In the genomic region with DNA sequence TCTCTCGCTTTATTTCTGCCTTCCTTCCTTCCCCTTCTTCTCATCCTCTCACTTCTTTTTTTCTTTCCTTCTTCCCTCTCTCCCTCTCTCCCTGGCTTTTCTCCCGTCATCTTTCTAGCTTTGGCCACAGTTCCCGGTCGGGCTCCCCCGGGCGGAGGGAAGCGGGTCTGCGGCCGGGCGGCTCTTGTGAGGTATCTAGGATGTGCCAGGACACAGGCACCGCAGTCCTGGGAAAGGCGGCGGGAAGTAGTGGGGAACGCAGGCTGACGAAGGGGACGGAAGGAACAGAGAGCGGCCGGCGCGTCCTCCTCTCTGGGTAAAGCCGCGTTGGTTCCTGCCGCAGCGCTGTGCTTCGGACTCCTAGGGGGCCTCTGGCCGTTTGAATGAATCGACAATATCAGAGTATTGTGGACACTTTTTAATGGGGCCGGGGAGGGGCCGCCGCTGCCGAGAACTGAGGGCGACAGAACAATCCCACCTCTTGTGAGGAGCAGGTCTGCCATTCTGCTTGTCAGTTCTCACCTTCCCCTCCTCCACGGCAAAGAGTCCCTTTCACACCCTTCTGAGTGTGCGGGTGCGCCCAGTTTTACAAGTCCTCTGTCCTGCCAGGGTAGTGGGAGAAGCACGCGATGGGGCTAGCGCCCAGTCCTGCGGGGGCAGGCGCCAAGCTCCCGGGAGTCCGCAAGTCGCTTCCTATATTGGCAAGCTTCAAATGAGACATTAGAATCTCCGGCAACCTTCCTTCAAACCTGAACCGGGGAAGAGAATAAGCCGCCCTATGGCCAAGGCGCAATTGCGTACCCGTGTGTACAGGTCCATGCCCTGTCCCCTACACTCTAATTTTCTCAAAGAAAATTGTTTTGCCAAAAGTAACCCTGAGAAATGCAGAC, we compare ENCODE assay signal across 8 cellular contexts. TPM values are rescaled to one million over a fixed set of nuclear protein-coding genes. Genes with fewer than 3 reads are reported as not detected.
DNase-seq lines count a peak whose midpoint lies in the region; ATAC-seq lines count a peak whose summit lies in the region.

No MANE protein-coding gene starts in this region.

- H3K27me3 ChIP-seq in duodenal mucosa (ENCODE audit: control insufficient read depth in 1 of 2, insufficient read depth in 2 of 2, low read length in 2 of 2) (peaks cover 100% of the 10 kb centered on the region in 2 donors), mesendoderm (ENCODE audit: insufficient read depth, low read length, poor library complexity) (peaks cover 93% of the 10 kb centered on the region)

- H3K4me3 ChIP-seq in duodenal mucosa (ENCODE audit: low read depth in 1 of 2, low read length in 2 of 2) (peak overlapping the region; percentile 35 to 51), mesendoderm (ENCODE audit: low read length) (no peak overlapping the region)

- no peak overlapping the region for H4K5ac ChIP-seq in mesendoderm (ENCODE audit: low read length)

- H2BK15ac ChIP-seq in mesendoderm (replicated peaks; ENCODE audit: low read depth): no peak overlapping the region

- H3K79me1 ChIP-seq in mesendoderm (ENCODE audit: low read length): no peaks in the 10 kb centered on the region

- in situ Hi-C loops in KBM-7 (cut with MboI; ENCODE audit: low pct_unique_long_range_greater_than_20kb, low sequenced_read_pairs) (no loop called here), SK-MEL-5 (cut with HindIII; ENCODE audit: low pct_unique_long_range_greater_than_20kb, low sequenced_read_pairs) (no loop called here)

- H3K4me2 ChIP-seq in mesendoderm (ENCODE audit: low read length): peak overlapping the region; percentile 71

- H3K9me3 ChIP-seq in duodenal mucosa (ENCODE audit: control insufficient read depth in 1 of 2, low read length in 2 of 2): no peaks in the 10 kb centered on the region

- peak overlapping the region; percentile 29 for H3K23ac ChIP-seq in mesendoderm (ENCODE audit: low read length)

- H3K9ac ChIP-seq in duodenal mucosa (ENCODE audit: low read depth in 1 of 2, low read length in 2 of 2) (no peak overlapping the region), mesendoderm (ENCODE audit: low read length) (peak overlapping the region; percentile 11)

- no peak for ATAC-seq in GM21367 (IDR thresholded peaks at IDR 0.05; ENCODE audit: unreplicated experiment)
- no peak for ATAC-seq in activated CD4-positive, CD25-positive, alpha-beta regulatory T cell treated with anti-CD3 and anti-CD28 coated beads, Interleukin-2, amount 50 U/mL, for 24 hours

- no peak overlapping the region for H2BK120ac ChIP-seq in mesendoderm (ENCODE audit: low read depth, low read length)

- WGBS in mesendoderm (ENCODE audit: extremely low coverage, insufficient coverage, low lambda C conversion rate): no CpG with 5 or more reads among the region's 49 CpGs

- no peak overlapping the region for H3K18ac ChIP-seq in mesendoderm (ENCODE audit: low read length)

- H2AK5ac ChIP-seq in mesendoderm (ENCODE audit: low read length): no peak overlapping the region

- H3K79me2 ChIP-seq in mesendoderm (ENCODE audit: control insufficient read depth, insufficient read depth, low read length): no peaks in the 10 kb centered on the region

- H2BK5ac ChIP-seq in mesendoderm (ENCODE audit: low read length): no peak overlapping the region

- H3K27ac ChIP-seq in duodenal mucosa (ENCODE audit: low read depth, low read length) (no peak overlapping the region), mesendoderm (ENCODE audit: low read depth, low read length) (no peak overlapping the region)

- H4K8ac ChIP-seq in mesendoderm (ENCODE audit: low read depth, low read length): no peak overlapping the region

- H3K4me1 ChIP-seq in duodenal mucosa (ENCODE audit: control insufficient read depth in 1 of 2, insufficient read depth in 2 of 2, low read length in 2 of 2) (peaks cover 55 to 73% of the 10 kb centered on the region in 2 donors), mesendoderm (ENCODE audit: control insufficient read depth, low read depth, low read length) (peaks cover 6% of the 10 kb centered on the region)

- peak overlapping the region; percentile 60 for H3K56ac ChIP-seq in mesendoderm (ENCODE audit: low read length)

- H3K4ac ChIP-seq in mesendoderm (ENCODE audit: low read depth, low read length): no peak overlapping the region

- no peaks in the 10 kb centered on the region for H3K36me3 ChIP-seq in duodenal mucosa (ENCODE audit: control insufficient read depth in 1 of 2, insufficient read depth in 2 of 2, low read length in 2 of 2)
- H3K36me3 ChIP-seq in mesendoderm (ENCODE audit: control insufficient read depth, insufficient read depth, low read length): no peaks in the 10 kb centered on the region

- peak; percentile 90 for DNase-seq in DMS53 (lab: John Stamatoyannopoulos, UW)
- DNase-seq in KBM-7: peak; percentile 64
- DNase-seq in SK-MEL-5 (ENCODE audit: low read depth, low spot score): peak; percentile 71
- DNase-seq in mesendoderm: peak; percentile 93
- DNase-seq in pons (ENCODE audit: low spot score): no peak

RNA-seq across cellular contexts. Expression of a gene that starts 1.1 kb away (rescaled TPM):
- total RNA-seq in SK-MEL-5 (2014; rRNA removed; shearing (Covaris generic)): 0.98 TPM in 1 of 2 replicates, not detected in the other
- polyA plus RNA-seq in SK-MEL-5 (2015; cell fraction: cytosol; rRNA removed): 0.36 TPM in 1 of 2 replicates, not detected in the other
- not detected in 2 replicates for polyA plus RNA-seq in SK-MEL-5 (2015; cell fraction: nucleus; rRNA removed)
- 0.01 TPM for polyA plus RNA-seq in mesendoderm (2013, experiment 1 of 2)
- polyA plus RNA-seq in mesendoderm (2013, experiment 2 of 2): 0.01 TPM

RNA-seq across cellular contexts. Expression of a gene that starts 13.6 kb away (rescaled TPM):
- 3.0 and 5.1 TPM in 2 replicates for total RNA-seq in SK-MEL-5 (2014; rRNA removed; shearing (Covaris generic))
- polyA plus RNA-seq in SK-MEL-5 (2015; cell fraction: cytosol; rRNA removed): 2.2 and 2.8 TPM in 2 replicates
- polyA plus RNA-seq in SK-MEL-5 (2015; cell fraction: nucleus; rRNA removed): not detected in 2 replicates
- 1.6 TPM for polyA plus RNA-seq in mesendoderm (2013, experiment 1 of 2)
- polyA plus RNA-seq in mesendoderm (2013, experiment 2 of 2): 1.8 TPM
